3 cellular contexts compared by ENCODE assay signal in genomic region chrX:96841866-96842265, GRCh38. TPM values are rescaled to one million over a fixed set of nuclear protein-coding genes. Genes with fewer than 3 reads are reported as not detected.
"Had no signal": no experiment of that assay in that cellular context is flagged by ENCODE, and none has a peak within 500 bp of the region (broad histone marks: within the 10 kb centered on the region; RNA-seq: fewer than 3 reads in every experiment).

No MANE protein-coding gene starts in this region.

RNA-seq across cellular contexts. Expression of gene RPA4, which starts 41.8 kb away (rescaled TPM):
- total RNA-seq: K562, M059J, Right ventricle myocardium superior had no signal
